6 cellular contexts compared by ENCODE assay signal in genomic region chr5:177402271-177403043, GRCh38. TPM values are rescaled to one million over a fixed set of nuclear protein-coding genes. Genes with fewer than 3 reads are reported as not detected.
DNase-seq lines count a peak whose midpoint lies in the region; ATAC-seq and TF ChIP-seq lines count a peak whose summit lies in the region.

No MANE protein-coding gene starts in this region.

- H3K27ac Mint-ChIP-seq in activated naive CD8-positive, alpha-beta T cell treated with anti-CD3 and anti-CD28 coated beads for 36 hours = no peak overlapping the region
- no peak overlapping the region for H3K27ac Mint-ChIP-seq in memory B cell

- H3K9me3 Mint-ChIP-seq in activated naive CD8-positive, alpha-beta T cell treated with anti-CD3 and anti-CD28 coated beads for 36 hours = no peaks in the 10 kb centered on the region
- H3K9me3 Mint-ChIP-seq in memory B cell = no peaks in the 10 kb centered on the region

- ATAC-seq in memory B cell (ENCODE audit: low read depth) (no peak), GM21737 (IDR thresholded peaks at IDR 0.05; ENCODE audit: unreplicated experiment) (no peak), GM21367 (IDR thresholded peaks at IDR 0.05; ENCODE audit: unreplicated experiment) (no peak)

- H3K4me1 Mint-ChIP-seq in activated naive CD8-positive, alpha-beta T cell treated with anti-CD3 and anti-CD28 coated beads for 36 hours = peaks cover 25% of the 10 kb centered on the region
- H3K4me1 Mint-ChIP-seq in memory B cell = peaks cover 25% of the 10 kb centered on the region

- TF ChIP-seq CTCF in GM12873 (IDR thresholded peaks at IDR 0.05; ENCODE audit: insufficient read depth, low read depth, low read length, missing control alignments) = peak; percentile 55

- H3K36me3 Mint-ChIP-seq in activated naive CD8-positive, alpha-beta T cell treated with anti-CD3 and anti-CD28 coated beads for 36 hours = no peaks in the 10 kb centered on the region
- no peaks in the 10 kb centered on the region for H3K36me3 Mint-ChIP-seq in memory B cell

- peaks cover 23% of the 10 kb centered on the region for H3K27me3 Mint-ChIP-seq in activated naive CD8-positive, alpha-beta T cell treated with anti-CD3 and anti-CD28 coated beads for 36 hours
- H3K27me3 Mint-ChIP-seq in memory B cell = peaks cover 2% of the 10 kb centered on the region

- H3K4me3 Mint-ChIP-seq in activated naive CD8-positive, alpha-beta T cell treated with anti-CD3 and anti-CD28 coated beads for 36 hours = peak overlapping the region; percentile 75
- H3K4me3 Mint-ChIP-seq in memory B cell = peak overlapping the region; percentile 81

- DNase-seq in NCI-H69 (lab: John Stamatoyannopoulos, UW) (peak; percentile 97), memory B cell (ENCODE audit: low spot score in 2 of 2) (no peak)
- peak; percentile 73 for DNase-seq in activated naive CD8-positive, alpha-beta T cell treated with anti-CD3 and anti-CD28 coated beads for 36 hours

RNA-seq across cellular contexts. Expression of gene PFN3, which starts 2.0 kb away (rescaled TPM):
- not detected for total RNA-seq in activated naive CD8-positive, alpha-beta T cell treated with anti-CD3 and anti-CD28 coated beads for 36 hours

RNA-seq across cellular contexts. Expression of gene F12, which starts 6.9 kb away (rescaled TPM):
- total RNA-seq in activated naive CD8-positive, alpha-beta T cell treated with anti-CD3 and anti-CD28 coated beads for 36 hours = 1 to 10 TPM; 5.6 TPM

RNA-seq across cellular contexts. Expression of gene SLC34A1, which starts 18.2 kb away (rescaled TPM):
- not detected for total RNA-seq in activated naive CD8-positive, alpha-beta T cell treated with anti-CD3 and anti-CD28 coated beads for 36 hours

RNA-seq across cellular contexts. Expression of gene GRK6, which starts 24.0 kb away (rescaled TPM):
- 100 to 1,000 TPM; 113 to 115 TPM for total RNA-seq in activated naive CD8-positive, alpha-beta T cell treated with anti-CD3 and anti-CD28 coated beads for 36 hours

RNA-seq across cellular contexts. Expression of gene PRR7, which starts 44.2 kb away (rescaled TPM):
- 10 to 100 TPM; 21.5 to 21.8 TPM for total RNA-seq in activated naive CD8-positive, alpha-beta T cell treated with anti-CD3 and anti-CD28 coated beads for 36 hours

Comparison
In these comparisons a context has a peak if more than half of its experiments do, and no peak if none do; other contexts are left out.
1. DNase-seq: peak in NCI-H69 (single experiment) and activated naive CD8-positive, alpha-beta T cell treated with anti-CD3 and anti-CD28 coated beads for 36 hours (single experiment); none in memory B cell (0 of 2).